1 cellular context compared by ENCODE assay signal in genomic region chr4:53061467-53061866, GRCh38.
TF ChIP-seq lines count a peak whose summit lies in the region.

No MANE protein-coding gene starts in this region.

TF ChIP-seq in IMR-90, 13 proteins besides CTCF, POLR2A, EP300 and RAD21:
- TF ChIP-seq USF2 (IDR thresholded peaks at IDR 0.05; ENCODE audit: low read depth, low read length) (no peak), MAFK (IDR thresholded peaks at IDR 0.05; ENCODE audit: low read depth, low read length) (peak; percentile 64)
